8 cellular contexts compared by ENCODE assay signal in genomic region chr15:45457215-45457614, GRCh38.
DNase-seq lines count a peak whose midpoint lies in the region; ATAC-seq and TF ChIP-seq lines count a peak whose summit lies in the region.

No MANE protein-coding gene starts in this region.

- POLR2A ChIA-PET in AG04450 (lab: Yijun Ruan, JAX), result no interaction called here

- H3K4me1 Mint-ChIP-seq in activated T-helper 17 cell treated with anti-CD3 and anti-CD28 coated beads, Interleukin-2, amount 50 U/mL, for 72 hours, result peaks cover 31% of the 10 kb centered on the region

- H3K36me3 Mint-ChIP-seq in activated T-helper 17 cell treated with anti-CD3 and anti-CD28 coated beads, Interleukin-2, amount 50 U/mL, for 72 hours (ENCODE audit: low read depth), result peaks cover 6% of the 10 kb centered on the region

- H3K9me3 ChIP-seq in AG04450 (ENCODE audit: control insufficient read depth, insufficient read depth, low read length) (no peaks in the 10 kb centered on the region), GM23248 (ENCODE audit: low read depth) (no peaks in the 10 kb centered on the region), mucosa of stomach (ENCODE audit: control insufficient read depth, low read length) (no peaks in the 10 kb centered on the region)

- 33 to 50% methylated on average over 5 of the region's 5 CpGs for whole genome bisulfite sequencing in GM23248 (ENCODE audit: low coverage in 1 of 2, low lambda C conversion rate in 2 of 2, missing lambda C conversion rate in 2 of 2), 2 experiments

- peak overlapping the region; percentile 93 for H3K4me3 Mint-ChIP-seq in activated T-helper 17 cell treated with anti-CD3 and anti-CD28 coated beads, Interleukin-2, amount 50 U/mL, for 72 hours

- in situ Hi-C loops in GM23248 (cut with MboI), result loop anchor here (5.0 kb wide), 1 partner anchor 155 kb away; no protein-coding TSS in a partner anchor

- H3K27ac ChIP-seq in AG04450 (ENCODE audit: low read depth, low read length) (peak overlapping the region; percentile 99), GM23248 (peak overlapping the region; percentile 98)

- H3K4me1 ChIP-seq in GM23248 (ENCODE audit: insufficient read depth), result peaks cover 32% of the 10 kb centered on the region
- peaks cover 46% of the 10 kb centered on the region for H3K4me1 ChIP-seq in mucosa of stomach (ENCODE audit: control insufficient read depth, insufficient read depth, low read length)

- H3K27me3 ChIP-seq in AG04450 (ENCODE audit: control insufficient read depth, insufficient read depth, low read length) (no peaks in the 10 kb centered on the region), GM23248 (replicated peaks; ENCODE audit: insufficient read depth) (no peaks in the 10 kb centered on the region), mucosa of stomach (ENCODE audit: control insufficient read depth, insufficient read depth, low read length) (no peaks in the 10 kb centered on the region)

- peak overlapping the region; percentile 80 for H3K4me2 ChIP-seq in GM23248 (ENCODE audit: unreplicated experiment)

- no peak for TF ChIP-seq CTCF in AG04450 (IDR thresholded peaks at IDR 0.05; ENCODE audit: low read depth, low read length)

- H3K9me3 Mint-ChIP-seq in activated T-helper 17 cell treated with anti-CD3 and anti-CD28 coated beads, Interleukin-2, amount 50 U/mL, for 72 hours, result no peaks in the 10 kb centered on the region

- peak overlapping the region; percentile 87; the same call in 1 of the 2 replicates for H2AFZ ChIP-seq in GM23248

- DNase-seq in AG04450 (ENCODE audit: low read depth, low spot score) (no peak), GM23248 (peak; percentile 36), NCI-H524 (lab: John Stamatoyannopoulos, UW) (no peak), glomerular visceral epithelial cell (ENCODE audit: extremely low spot score) (no peak)
- DNase-seq in effector CD4-positive, alpha-beta T cell, result no peak

- H3K79me2 ChIP-seq in GM23248 (ENCODE audit: insufficient read depth), result no peaks in the 10 kb centered on the region

- CTCF ChIA-PET in AG04450 (lab: Charles Lee), result interaction anchor here (0.6 to 7.8 kb wide), 54 partner anchors 9 to 339 kb away, joined by 3 to 376 read pairs (median 5); partner anchors contain the start of gene BLOC1S6

- no peaks in the 10 kb centered on the region for H3K27me3 Mint-ChIP-seq in activated T-helper 17 cell treated with anti-CD3 and anti-CD28 coated beads, Interleukin-2, amount 50 U/mL, for 72 hours

- H3K4me3 ChIP-seq in AG04450 (ENCODE audit: low read depth, low read length) (no peak overlapping the region), GM23248 (peak overlapping the region; percentile 70; the same call in 1 of the 2 replicates), mucosa of stomach (ENCODE audit: low read length) (no peak overlapping the region)

- no peaks in the 10 kb centered on the region for H4K20me1 ChIP-seq in GM23248 (ENCODE audit: insufficient read depth)

- ATAC-seq in activated T-helper 17 cell treated with anti-CD3 and anti-CD28 coated beads, Interleukin-2, amount 50 U/mL, for 72 hours (replicated peaks), result no peak
- no peak for ATAC-seq in GM18861 (IDR thresholded peaks at IDR 0.05; ENCODE audit: unreplicated experiment)

- H3K9me2 ChIP-seq in GM23248 (ENCODE audit: insufficient read depth), result no peaks in the 10 kb centered on the region

- peak overlapping the region; percentile 88 for H3K27ac Mint-ChIP-seq in activated T-helper 17 cell treated with anti-CD3 and anti-CD28 coated beads, Interleukin-2, amount 50 U/mL, for 72 hours

- peak overlapping the region; percentile 81 for H3K9ac ChIP-seq in GM23248
- peak overlapping the region; percentile 52 for H3K9ac ChIP-seq in mucosa of stomach (ENCODE audit: low read length)

- peaks cover 23% of the 10 kb centered on the region for H3F3A ChIP-seq in GM23248 (ENCODE audit: insufficient read depth)

- H3K36me3 ChIP-seq in GM23248 (ENCODE audit: low read depth), result no peaks in the 10 kb centered on the region
- H3K36me3 ChIP-seq in mucosa of stomach (ENCODE audit: control insufficient read depth, insufficient read depth, low read length), result no peaks in the 10 kb centered on the region
